1 cellular context compared by ENCODE assay signal in genomic region chr10:100359529-100360150, GRCh38.
TF ChIP-seq lines count a peak whose summit lies in the region.

No MANE protein-coding gene starts in this region.

TF ChIP-seq in K562, 482 proteins besides CTCF, POLR2A, EP300 and RAD21 (continued from another document):
- no peak for TF ChIP-seq HNRNPLL (IDR thresholded peaks at IDR 0.05; ENCODE audit: low read depth, low read length, poor library complexity, severe bottlenecking)
- TF ChIP-seq GATAD2B (IDR thresholded peaks at IDR 0.05; ENCODE audit: borderline replicate concordance), result no peak
- TF ChIP-seq POLR2B (IDR thresholded peaks at IDR 0.05; ENCODE audit: low read depth, partially characterized antibody), result peak; percentile 8
- no peak for TF ChIP-seq BRD9 (IDR thresholded peaks at IDR 0.05; ENCODE audit: low read depth, partially characterized antibody)
- 0 out of 2 replicates have a peak, but pooled peaks have one; percentile 12 for TF ChIP-seq SUPT5H (IDR thresholded peaks at IDR 0.05)
- no peak for TF ChIP-seq CEBPB (tag; IDR thresholded peaks at IDR 0.05)
- TF ChIP-seq RBM15 (IDR thresholded peaks at IDR 0.05; ENCODE audit: insufficient read depth, low read length), result no peak
- no peak for TF ChIP-seq ZNF644 (tag; IDR thresholded peaks at IDR 0.05; ENCODE audit: low read depth)
- no peak for TF ChIP-seq ZNF197 (CRISPR knock-in tag; IDR thresholded peaks at IDR 0.05; ENCODE audit: low read depth)
- TF ChIP-seq ZNF3 (CRISPR knock-in tag; IDR thresholded peaks at IDR 0.05), result no peak
- no peak for TF ChIP-seq HNRNPL (IDR thresholded peaks at IDR 0.05; ENCODE audit: low read depth, low read length)
- TF ChIP-seq ATF3 (IDR thresholded peaks at IDR 0.05), result peak; percentile 53
- no peak for TF ChIP-seq ATF3 (CRISPR knock-in tag; conservative IDR thresholded peaks at IDR 0.05)
- no peak for TF ChIP-seq ZNF318 (IDR thresholded peaks at IDR 0.05; ENCODE audit: borderline replicate concordance in 1 of 2, low read depth in 1 of 2)
- TF ChIP-seq ZBTB26 (CRISPR knock-in tag; IDR thresholded peaks at IDR 0.05), result no peak
- no peak for TF ChIP-seq NELFE (IDR thresholded peaks at IDR 0.05; ENCODE audit: insufficient read depth, insufficient read length)
- no peak for TF ChIP-seq ZNF507 (tag; conservative IDR thresholded peaks at IDR 0.05)
- TF ChIP-seq ERF (CRISPR knock-in tag; IDR thresholded peaks at IDR 0.05), result 0 out of 2 replicates have a peak, but pooled peaks have one; percentile 22
- TF ChIP-seq NCOA6 (IDR thresholded peaks at IDR 0.05), result no peak
- no peak for TF ChIP-seq TEAD4 (IDR thresholded peaks at IDR 0.05; ENCODE audit: low read length)
- no peak for TF ChIP-seq TEAD4 (CRISPR knock-in tag; IDR thresholded peaks at IDR 0.05; ENCODE audit: borderline replicate concordance)
- no peak for TF ChIP-seq E2F4 (CRISPR knock-in tag; IDR thresholded peaks at IDR 0.05; ENCODE audit: low read depth)
